Comparison of ENCODE assay signal across 8 cellular contexts in genomic region chr15:84734794-84735479, GRCh38. TPM values are rescaled to one million over a fixed set of nuclear protein-coding genes. Genes with fewer than 3 reads are reported as not detected.
DNase-seq lines count a peak whose midpoint lies in the region; ATAC-seq and TF ChIP-seq lines count a peak whose summit lies in the region.

No MANE protein-coding gene starts in this region.

- peak overlapping the region; percentile 70 for H3K27ac ChIP-seq in CD4-positive, alpha-beta T cell (ENCODE audit: low read depth, low read length)
- no peak overlapping the region for H3K27ac ChIP-seq in Panc1 (ENCODE audit: low read length)
- peak overlapping the region; percentile 43 for H3K27ac ChIP-seq in right cardiac atrium (ENCODE audit: low read length)

- peak overlapping the region in 1 of 2 experiments; percentile 37; a peak in 2 of 4 replicates for H3K4me3 ChIP-seq in Panc1 (ENCODE audit: low read depth in 2 of 2, low read length in 2 of 2)
- H3K4me3 ChIP-seq in right cardiac atrium (ENCODE audit: low read length): no peak overlapping the region

- peaks cover 6% of the 10 kb centered on the region; the same call in 1 of the 2 replicates for H3K4me1 ChIP-seq in Panc1 (ENCODE audit: control insufficient read depth, insufficient read depth, low read length)
- H3K4me1 ChIP-seq in right cardiac atrium (ENCODE audit: control insufficient read depth, insufficient read depth, low read length): no peaks in the 10 kb centered on the region

- no peaks in the 10 kb centered on the region for H3K27me3 Mint-ChIP-seq in CD4-positive, alpha-beta T cell

- H3K4me3 Mint-ChIP-seq in CD4-positive, alpha-beta T cell: peak overlapping the region; percentile 84

- H3K4me1 Mint-ChIP-seq in CD4-positive, alpha-beta T cell (ENCODE audit: low read depth): peaks cover 51% of the 10 kb centered on the region

- H3K27me3 ChIP-seq in CD4-positive, alpha-beta T cell (ENCODE audit: control insufficient read depth, insufficient read depth, low read length): no peaks in the 10 kb centered on the region
- no peaks in the 10 kb centered on the region for H3K27me3 ChIP-seq in Panc1 (ENCODE audit: control insufficient read depth, insufficient read depth, low read length)
- H3K27me3 ChIP-seq in right cardiac atrium (ENCODE audit: control insufficient read depth, insufficient read depth): no peaks in the 10 kb centered on the region

- WGBS in right cardiac atrium: 56% methylated on average over 7 of the region's 7 CpGs

- no peaks in the 10 kb centered on the region for H3K36me3 ChIP-seq in Panc1 (ENCODE audit: control insufficient read depth, insufficient read depth, low read length)

- BruUV-seq in Panc1 (replicated peaks; lab: Mats Ljungman, UMichigan): no TSS peak

- H3K27ac Mint-ChIP-seq in CD4-positive, alpha-beta T cell: peak overlapping the region; percentile 91

- DNase-seq in CD4-positive, alpha-beta T cell: peak; percentile 40 to 78 (median 59)
- DNase-seq in Panc1 (ENCODE audit: low read depth, low spot score): no peak
- peak; percentile 28 to 54 for DNase-seq in activated T-helper 1 cell treated with anti-CD3 and anti-CD28 coated beads, Interleukin-2, amount 50 U/mL, for 16 hours (ENCODE audit: low read depth in 1 of 2, low spot score in 1 of 2)
- peak in 1 of 3 donors; percentile 35 for DNase-seq in right cardiac atrium
- DNase-seq in stimulated activated CD4-positive, alpha-beta T cell treated with anti-CD3 and anti-CD28 coated beads, Interleukin-12 subunit alpha, Interleukin-12 subunit beta, amount 100 ng/mL, for 48 hours (ENCODE audit: low read depth in 2 of 3, low spot score in 1 of 3): peak; percentile 59 to 74 (median 59)
- no peak for DNase-seq in mesenteric fat pad (ENCODE audit: low spot score)

- CTCF ChIA-PET in CD4-positive, alpha-beta T cell (lab: Charles Lee): interaction anchor here (1.4 to 2.1 kb wide), 5 partner anchors 12 to 79 kb away, joined by 3 to 7 read pairs (median 6); partner anchors contain the start of genes SEC11A and ZNF592
- CTCF ChIA-PET in Panc1 (lab: Charles Lee): interaction anchor here (0.6 to 0.7 kb wide), 3 partner anchors 8 to 854 kb away, joined by 4 read pairs; no protein-coding TSS in a partner anchor

- POLR2A ChIA-PET in CD4-positive, alpha-beta T cell (lab: Charles Lee): interaction anchor here (0.8 to 8.4 kb wide), 16 partner anchors 11 to 246 kb away, joined by 3 to 232 read pairs (median 8); partner anchors contain the start of genes NMB, PDE8A, SEC11A and WDR73
- POLR2A ChIA-PET in Panc1 (lab: Charles Lee): no interaction called here

- no peaks in the 10 kb centered on the region for H3K36me3 Mint-ChIP-seq in CD4-positive, alpha-beta T cell (ENCODE audit: low read depth)

- no peaks in the 10 kb centered on the region for H3K9me3 Mint-ChIP-seq in CD4-positive, alpha-beta T cell

- TF ChIP-seq CTCF in CD4-positive, alpha-beta T cell (IDR thresholded peaks at IDR 0.05): no peak
- TF ChIP-seq CTCF in Panc1 (IDR thresholded peaks at IDR 0.05): no peak

- peak; percentile 86 for ATAC-seq in CD4-positive, alpha-beta T cell (ENCODE audit: poor library complexity)
- ATAC-seq in GM19395 (IDR thresholded peaks at IDR 0.05; ENCODE audit: unreplicated experiment): peak; percentile 66
- ATAC-seq in HG03432 (IDR thresholded peaks at IDR 0.05; ENCODE audit: unreplicated experiment): peak; percentile 63
- ATAC-seq in Panc1: peak; percentile 57
- ATAC-seq in right cardiac atrium: peak; percentile 57 to 73

- in situ Hi-C loops in Panc1 (cut with HindIII; ENCODE audit: low pct_unique_long_range_greater_than_20kb, low sequenced_read_pairs): no loop called here

- intact Hi-C loops in CD4-positive, alpha-beta T cell (cut with DNase I, micrococcal nuclease): loop anchor here (1.0 kb wide), 1 partner anchor 19 kb away; the partner anchor contains the start of gene SEC11A (in 2 of the 2)
- intact Hi-C loops in Panc1 (cut with micrococcal nuclease; ENCODE audit: unreplicated experiment): no loop called here
- intact Hi-C loops in right cardiac atrium (cut with DNase I): no loop called here

- H3K9me3 ChIP-seq in CD4-positive, alpha-beta T cell (ENCODE audit: control insufficient read depth, low read length): no peaks in the 10 kb centered on the region
- H3K9me3 ChIP-seq in Panc1 (ENCODE audit: control insufficient read depth, insufficient read depth, low read depth, low read length): no peaks in the 10 kb centered on the region
- no peaks in the 10 kb centered on the region for H3K9me3 ChIP-seq in right cardiac atrium (ENCODE audit: control insufficient read depth, low read length)

RNA-seq across cellular contexts. Expression of gene ZNF592, which starts 13.5 kb away (rescaled TPM):
- 10 to 100 TPM; 37.5 to 38.2 TPM for total RNA-seq in CD4-positive, alpha-beta T cell
- total RNA-seq in Panc1 (2021; ENCODE audit: unreplicated experiment) (34.2 TPM), right cardiac atrium (10 to 100 TPM; 20.3 to 25.6 (median 20.6) TPM), mesenteric fat pad (30.1 TPM)
- 25.7 TPM for polyA plus RNA-seq in Panc1 (2012; ENCODE audit: insufficient read length)
- polyA plus RNA-seq in right cardiac atrium: 14.0 TPM

RNA-seq across cellular contexts. Expression of gene SEC11A, which starts 19.0 kb away (rescaled TPM):
- 10 to 100 TPM; 44.1 to 47.0 TPM for total RNA-seq in CD4-positive, alpha-beta T cell
- 164 TPM for total RNA-seq in Panc1 (2021; ENCODE audit: unreplicated experiment)
- polyA plus RNA-seq in Panc1 (2012; ENCODE audit: insufficient read length): 132 TPM
- 10 to 100 TPM; 86.2 to 91.6 (median 88.1) TPM for total RNA-seq in right cardiac atrium
- 92.2 TPM for polyA plus RNA-seq in right cardiac atrium
- total RNA-seq in mesenteric fat pad: 142 TPM

Comparison
In these comparisons a context has a peak if more than half of its experiments do, and no peak if none do; other contexts are left out.
1. DNase-seq: peak in CD4-positive, alpha-beta T cell (10 of 10), activated T-helper 1 cell treated with anti-CD3 and anti-CD28 coated beads, Interleukin-2, amount 50 U/mL, for 16 hours (2 of 2) and stimulated activated CD4-positive, alpha-beta T cell treated with anti-CD3 and anti-CD28 coated beads, Interleukin-12 subunit alpha, Interleukin-12 subunit beta, amount 100 ng/mL, for 48 hours (3 of 3); none in Panc1 (single experiment) and mesenteric fat pad (single experiment).
2. intact Hi-C loops: an anchor here in CD4-positive, alpha-beta T cell (1.0 kb wide); none called in Panc1 and right cardiac atrium.
3. Peak in every context shown above with its lines, with median percentiles within 50 percentile points of each other: ATAC-seq.